ENCODE assay signal across 10 cellular contexts in genomic region chr11:61598886-61599868, GRCh38. TPM values are rescaled to one million over a fixed set of nuclear protein-coding genes. Genes with fewer than 3 reads are reported as not detected.
DNase-seq lines count a peak whose midpoint lies in the region; ATAC-seq and TF ChIP-seq lines count a peak whose summit lies in the region.
"Had no signal": no experiment of that assay in that cellular context is flagged by ENCODE, and none has a peak within 500 bp of the region (broad histone marks: within the 10 kb centered on the region; RNA-seq: fewer than 3 reads in every experiment).

No MANE protein-coding gene starts in this region.

- H3K4me1 ChIP-seq in BLaER1 treated with 17β-estradiol and CSF1 and Interleukin-3, amounts not matched to agents 10 nM and 100 nM, result peaks cover 34 to 59% (median 48%) of the 10 kb centered on the region in 10 experiments

- TF ChIP-seq POLR2A in NB4 (IDR thresholded peaks at IDR 0.05; ENCODE audit: extremely low read depth, insufficient read length), result no peak

- peak overlapping the region in 5 of 11 experiments; percentile 7 to 50 (median 19); a peak in 6 of 22 replicates for H3K9ac ChIP-seq in BLaER1 treated with 17β-estradiol and CSF1 and Interleukin-3, amounts not matched to agents 10 nM and 100 nM

- TF ChIP-seq CTCF in NB4 (IDR thresholded peaks at IDR 0.05; ENCODE audit: low read depth, low read length) (no peak), nephron progenitor cell (IDR thresholded peaks at IDR 0.05) (no peak)

- no peak overlapping the region for H3K27ac Mint-ChIP-seq in nephron progenitor cell

- ATAC-seq in HG03439 (IDR thresholded peaks at IDR 0.05; ENCODE audit: unreplicated experiment) (no peak), HG02610 (IDR thresholded peaks at IDR 0.05; ENCODE audit: unreplicated experiment) (no peak), left lobe of liver (no peak)
- ATAC-seq: left colon had no signal

- peaks cover 0 to 29% (median 4%) of the 10 kb centered on the region in 11 experiments; a peak in 7 of 22 replicates for H4K20me1 ChIP-seq in BLaER1 treated with 17β-estradiol and CSF1 and Interleukin-3, amounts not matched to agents 10 nM and 100 nM

- H3K9me3 ChIP-seq in BLaER1 treated with 17β-estradiol and CSF1 and Interleukin-3, amounts not matched to agents 10 nM and 100 nM (replicated peaks in 1 of 11), result no peaks in the 10 kb centered on the region

- peaks cover 18% of the 10 kb centered on the region for H3K27me3 Mint-ChIP-seq in nephron progenitor cell (ENCODE audit: low read depth, poor library complexity)

- peak overlapping the region; percentile 38 to 81 (median 65) for H3K4me2 ChIP-seq in BLaER1 treated with 17β-estradiol and CSF1 and Interleukin-3, amounts not matched to agents 10 nM and 100 nM

- no peaks in the 10 kb centered on the region for H3K36me3 ChIP-seq in BLaER1 treated with 17β-estradiol and CSF1 and Interleukin-3, amounts not matched to agents 10 nM and 100 nM

- H3K4me1 Mint-ChIP-seq in nephron progenitor cell, result peaks cover 82% of the 10 kb centered on the region

- DNase-seq in NB4 (ENCODE audit: low read depth) (peak; percentile 35), fibroblast of gingiva (ENCODE audit: low read depth) (peak; percentile 31), nephron progenitor cell (peak; percentile 35), left lobe of liver (ENCODE audit: low spot score) (no peak)
- no peak for DNase-seq in activated CD4-positive, alpha-beta T cell treated with anti-CD3 and anti-CD28 coated beads for 4 hours
- DNase-seq: left colon; stimulated activated CD4-positive, alpha-beta T cell treated with anti-CD3 and anti-CD28 coated beads, Interleukin-12 subunit alpha, Interleukin-12 subunit beta, amount 100 ng/mL, for 4 hours had no signal

- H3K27me3 ChIP-seq in BLaER1 treated with 17β-estradiol and CSF1 and Interleukin-3, amounts not matched to agents 10 nM and 100 nM, result peaks cover 0 to 5% (median 0%) of the 10 kb centered on the region in 11 experiments; a peak in 2 of 22 replicates

- H3K9me3 Mint-ChIP-seq in nephron progenitor cell, result no peaks in the 10 kb centered on the region

- H3K4me3 Mint-ChIP-seq in nephron progenitor cell, result peak overlapping the region; percentile 48

- H3K27ac ChIP-seq in BLaER1 treated with 17β-estradiol and CSF1 and Interleukin-3, amounts not matched to agents 10 nM and 100 nM, result no peak overlapping the region

- H3K4me3 ChIP-seq in BLaER1 treated with 17β-estradiol and CSF1 and Interleukin-3, amounts not matched to agents 10 nM and 100 nM, result no peak overlapping the region
- no peak overlapping the region for H3K4me3 ChIP-seq in NB4 (ENCODE audit: low read depth, low read length)

- no peaks in the 10 kb centered on the region for H3K36me3 Mint-ChIP-seq in nephron progenitor cell (ENCODE audit: low read depth)

RNA-seq across cellular contexts. Expression of gene SYT7, which starts 18.3 kb away (rescaled TPM):
- 65.6 TPM for total RNA-seq in left lobe of liver

Comparison
In these comparisons a context has a peak if more than half of its experiments do, and no peak if none do; other contexts are left out.
1. DNase-seq: peak in NB4 (single experiment), fibroblast of gingiva (single experiment) and nephron progenitor cell (single experiment); none in activated CD4-positive, alpha-beta T cell treated with anti-CD3 and anti-CD28 coated beads for 4 hours (0 of 2) and left lobe of liver (single experiment).